23 cellular contexts compared by ENCODE assay signal in genomic region chr5:67813879-67814539, GRCh38.
DNase-seq lines count a peak whose midpoint lies in the region; ATAC-seq and TF ChIP-seq lines count a peak whose summit lies in the region.
"Had no signal": no experiment of that assay in that cellular context is flagged by ENCODE, and none has a peak within 500 bp of the region (broad histone marks: within the 10 kb centered on the region; RNA-seq: fewer than 3 reads in every experiment).

No MANE protein-coding gene starts in this region.

- H3K4ac ChIP-seq in mesendoderm (ENCODE audit: low read depth, low read length): no peak overlapping the region

- H3K36me3 Mint-ChIP-seq in GM23338 (ENCODE audit: low read depth): peaks cover 3% of the 10 kb centered on the region; the same call in 2 of the 3 replicates
- H3K36me3 Mint-ChIP-seq: activated CD8-positive, alpha-beta memory T cell treated with anti-CD3 and anti-CD28 coated beads, Interleukin-2, amount 10 ng/mL, durations not matched to agents 7 days and 5 days had no signal

- H3K27ac Mint-ChIP-seq in GM23338: no peak overlapping the region
- H3K27ac Mint-ChIP-seq: activated CD8-positive, alpha-beta memory T cell treated with anti-CD3 and anti-CD28 coated beads, Interleukin-2, amount 10 ng/mL, durations not matched to agents 7 days and 5 days; CD4-positive, alpha-beta T cell had no signal

- 56 to 65% (median 61%) methylated on average over 6 of the region's 6 CpGs for whole genome bisulfite sequencing in heart left ventricle, 4 donors
- WGBS in mesendoderm (ENCODE audit: extremely low coverage, insufficient coverage, low lambda C conversion rate): no CpG with 5 or more reads among the region's 6 CpGs

- H2AK5ac ChIP-seq in mesendoderm (ENCODE audit: low read length): no peak overlapping the region

- H2BK15ac ChIP-seq in mesendoderm (replicated peaks; ENCODE audit: low read depth): peak overlapping the region; percentile 74

- H3K18ac ChIP-seq in mesendoderm (ENCODE audit: low read length): peak overlapping the region; percentile 23

- no peaks in the 10 kb centered on the region for H3K27me3 ChIP-seq in DND-41 (ENCODE audit: insufficient read depth, low read length, poor library complexity)
- no peaks in the 10 kb centered on the region for H3K27me3 ChIP-seq in heart left ventricle
- H3K27me3 ChIP-seq in mesendoderm (ENCODE audit: insufficient read depth, low read length, poor library complexity): no peaks in the 10 kb centered on the region
- no peaks in the 10 kb centered on the region for H3K27me3 ChIP-seq in GM23338 (ENCODE audit: insufficient read depth)
- H3K27me3 ChIP-seq: esophagus squamous epithelium, neutrophil, SJCRH30, transverse colon had no signal

- H3K9me3 ChIP-seq in DND-41 (ENCODE audit: insufficient read depth, low read length, severe bottlenecking): no peaks in the 10 kb centered on the region
- H3K9me3 ChIP-seq in heart left ventricle: no peaks in the 10 kb centered on the region
- H3K9me3 ChIP-seq: esophagus squamous epithelium, neutrophil, SJCRH30, transverse colon had no signal

- H3K23ac ChIP-seq in mesendoderm (ENCODE audit: low read length): no peak overlapping the region

- H2BK120ac ChIP-seq in mesendoderm (ENCODE audit: low read depth, low read length): peak overlapping the region; percentile 21

- no peak for TF ChIP-seq CTCF in DND-41 (IDR thresholded peaks at IDR 0.05; ENCODE audit: borderline replicate concordance, extremely low read depth, low read length, poor library complexity, severe bottlenecking)
- no peak for TF ChIP-seq CTCF in VCaP (conservative IDR thresholded peaks at IDR 0.05)
- no peak for TF ChIP-seq CTCF in heart left ventricle (IDR thresholded peaks at IDR 0.05)
- TF ChIP-seq CTCF in GM23338 (conservative IDR thresholded peaks at IDR 0.05; ENCODE audit: low read depth in 2 of 2): no peak

- H3K79me1 ChIP-seq in mesendoderm (ENCODE audit: low read length): no peaks in the 10 kb centered on the region

- no peaks in the 10 kb centered on the region for H3K27me3 Mint-ChIP-seq in GM23338 (ENCODE audit: insufficient read depth, low read depth, poor library complexity)
- H3K27me3 Mint-ChIP-seq: CD4-positive, alpha-beta T cell had no signal

- no peak overlapping the region for H3K56ac ChIP-seq in mesendoderm (ENCODE audit: low read length)

- H3K9ac ChIP-seq in DND-41 (ENCODE audit: low read depth, low read length): no peak overlapping the region
- H3K9ac ChIP-seq in mesendoderm (ENCODE audit: low read length): no peak overlapping the region

- 0 out of 2 replicates have a peak, but pooled peaks cover 6% of the 10 kb centered on the region for H3K9me2 ChIP-seq in GM23338 (ENCODE audit: insufficient read depth)

- no peak overlapping the region for H3K4me3 Mint-ChIP-seq in GM23338
- H3K4me3 Mint-ChIP-seq: activated CD8-positive, alpha-beta memory T cell treated with anti-CD3 and anti-CD28 coated beads, Interleukin-2, amount 10 ng/mL, durations not matched to agents 7 days and 5 days; activated T-cell treated with anti-CD3 and anti-CD28 coated beads, Interleukin-2, amount 50 U/mL, for 4 hours; CD4-positive, alpha-beta T cell had no signal

- H4K5ac ChIP-seq in mesendoderm (ENCODE audit: low read length): no peak overlapping the region

- H4K20me1 ChIP-seq in DND-41 (ENCODE audit: insufficient read depth, low read length): no peaks in the 10 kb centered on the region
- H4K20me1 ChIP-seq in GM23338 (replicated peaks; ENCODE audit: insufficient read depth): no peaks in the 10 kb centered on the region

- H4K8ac ChIP-seq in mesendoderm (ENCODE audit: low read depth, low read length): no peak overlapping the region

- ATAC-seq in DND-41 (ENCODE audit: insufficient read depth, low read depth) (no peak), heart left ventricle (peak; percentile 13 to 46 (median 38)), GM23338 (no peak)
- ATAC-seq: activated CD8-positive, alpha-beta memory T cell treated with anti-CD3 and anti-CD28 coated beads, Interleukin-2, amount 10 ng/mL, durations not matched to agents 7 days and 5 days; activated T-cell treated with anti-CD3 and anti-CD28 coated beads, Interleukin-2, amount 50 U/mL, for 4 hours had no signal

- H3K4me1 Mint-ChIP-seq in GM23338: peaks cover 10% of the 10 kb centered on the region

- no peak overlapping the region for H3K4me3 ChIP-seq in DND-41 (ENCODE audit: low read depth in 1 of 2, low read length in 2 of 2)
- no peak overlapping the region for H3K4me3 ChIP-seq in heart left ventricle
- no peak overlapping the region for H3K4me3 ChIP-seq in mesendoderm (ENCODE audit: low read length)
- no peak overlapping the region for H3K4me3 ChIP-seq in GM23338
- H3K4me3 ChIP-seq: esophagus squamous epithelium, SJCRH30, transverse colon had no signal

- H2BK5ac ChIP-seq in mesendoderm (ENCODE audit: low read length): no peak overlapping the region

- H3K36me3 ChIP-seq in DND-41 (ENCODE audit: insufficient read depth, low read length): no peaks in the 10 kb centered on the region
- H3K36me3 ChIP-seq in heart left ventricle: no peaks in the 10 kb centered on the region
- no peaks in the 10 kb centered on the region for H3K36me3 ChIP-seq in mesendoderm (ENCODE audit: control insufficient read depth, insufficient read depth, low read length)
- 0 out of 2 replicates have a peak, but pooled peaks cover 5% of the 10 kb centered on the region for H3K36me3 ChIP-seq in GM23338 (ENCODE audit: insufficient read depth)
- H3K36me3 ChIP-seq: esophagus squamous epithelium, neutrophil, SJCRH30, transverse colon had no signal

- H3K4me1 ChIP-seq in DND-41 (ENCODE audit: insufficient read depth, low read length) (peaks cover 53% of the 10 kb centered on the region), heart left ventricle (peaks cover 0 to 37% (median 27%) of the 10 kb centered on the region in 12 donors), mesendoderm (ENCODE audit: control insufficient read depth, low read depth, low read length) (no peaks in the 10 kb centered on the region), GM23338 (ENCODE audit: insufficient read depth) (peaks cover 15% of the 10 kb centered on the region; the same call in 1 of the 2 replicates)
- H3K4me1 ChIP-seq: SJCRH30 had no signal

- intact Hi-C loops in heart left ventricle (cut with DNase I): loop anchor here in 3 of 10 donors (5.0 to 10.0 kb wide), 4 partner anchors 58 to 567 kb away; partner anchors contain the start of gene PIK3R1 (in 1 of the 3)

- H3K79me2 ChIP-seq in DND-41 (ENCODE audit: insufficient read depth, low read length) (no peaks in the 10 kb centered on the region), mesendoderm (ENCODE audit: control insufficient read depth, insufficient read depth, low read length) (no peaks in the 10 kb centered on the region), GM23338 (replicated peaks; ENCODE audit: insufficient read depth) (peaks cover 40% of the 10 kb centered on the region)

- DNase-seq in DND-41 (no peak), heart left ventricle (no peak), mesendoderm (no peak), GM23338 (ENCODE audit: low spot score) (no peak), HPDE6-E6E7 (ENCODE audit: extremely low spot score) (no peak), NCI-H1092 (lab: John Stamatoyannopoulos, UW) (no peak), SW 1271 (lab: John Stamatoyannopoulos, UW) (no peak)
- DNase-seq: activated CD8-positive, alpha-beta memory T cell treated with anti-CD3 and anti-CD28 coated beads, Interleukin-2, amount 10 ng/mL, durations not matched to agents 7 days and 5 days; activated gamma-delta T cell treated with Interleukin-2 at 50 U/mL for 16 hours; activated T-cell treated with anti-CD3 and anti-CD28 coated beads, Interleukin-2, amount 50 U/mL, for 4 hours; CD4-positive, alpha-beta T cell; cerebellar nuclear complex; esophagus squamous epithelium; NCI-H146; NCI-H446 treated with DMSO at 0.1 percent for 48 hours; NCI-H774; posterior cingulate gyrus; SJCRH30; stimulated activated CD4-positive, alpha-beta T cell treated with anti-CD3 and anti-CD28 coated beads, Interleukin-4, amount 100 ng/mL, for 1 hour; transverse colon had no signal

- TF ChIP-seq POLR2A in heart left ventricle (IDR thresholded peaks at IDR 0.05): no peak

- H2AFZ ChIP-seq in DND-41 (ENCODE audit: low read depth, low read length) (0 out of 2 replicates have a peak overlapping the region, but pooled peaks have one; percentile 26), GM23338 (no peak overlapping the region)

- no peaks in the 10 kb centered on the region for H3F3A ChIP-seq in GM23338 (replicated peaks; ENCODE audit: low read depth)

- H3K27ac ChIP-seq in DND-41 (ENCODE audit: low read length) (peak overlapping the region; percentile 19; the same call in 1 of the 2 replicates), VCaP (peak overlapping the region; percentile 77), heart left ventricle (peak overlapping the region in 6 of 12 donors; percentile 29 to 88 (median 78)), mesendoderm (ENCODE audit: low read depth, low read length) (no peak overlapping the region), GM23338 (ENCODE audit: low read depth) (no peak overlapping the region)
- H3K27ac ChIP-seq: HL-60, neutrophil, SJCRH30 had no signal

- H3K9me3 Mint-ChIP-seq in GM23338: peaks cover 2% of the 10 kb centered on the region; the same call in 1 of the 3 replicates
- H3K9me3 Mint-ChIP-seq: activated T-cell treated with anti-CD3 and anti-CD28 coated beads, Interleukin-2, amount 50 U/mL, for 4 hours; CD4-positive, alpha-beta T cell had no signal

- H3K4me2 ChIP-seq in DND-41 (ENCODE audit: insufficient read depth, low read length): no peak overlapping the region
- no peak overlapping the region for H3K4me2 ChIP-seq in mesendoderm (ENCODE audit: low read length)
- no peak overlapping the region for H3K4me2 ChIP-seq in GM23338

TF ChIP-seq in GM23338, 12 proteins besides CTCF, POLR2A, EP300 and RAD21:
- no peak for TF ChIP-seq EZH2phosphoT487 (IDR thresholded peaks at IDR 0.05; ENCODE audit: unreplicated experiment)
- no peak for TF ChIP-seq JUNB (IDR thresholded peaks at IDR 0.05; ENCODE audit: unreplicated experiment)
TF ChIP-seq in GM23338: peak in this region for 0.

Comparison
In these comparisons a context has a peak if more than half of its experiments do, and no peak if none do; other contexts are left out.
1. ATAC-seq: peak in heart left ventricle (4 of 4); none in DND-41 (single experiment) and GM23338 (single experiment).
2. H3K27ac ChIP-seq: peak in DND-41 (single experiment) and VCaP (single experiment); none in mesendoderm (single experiment) and GM23338 (single experiment).